Comparison of ENCODE assay signal across 15 cellular contexts in the genomic region with DNA sequence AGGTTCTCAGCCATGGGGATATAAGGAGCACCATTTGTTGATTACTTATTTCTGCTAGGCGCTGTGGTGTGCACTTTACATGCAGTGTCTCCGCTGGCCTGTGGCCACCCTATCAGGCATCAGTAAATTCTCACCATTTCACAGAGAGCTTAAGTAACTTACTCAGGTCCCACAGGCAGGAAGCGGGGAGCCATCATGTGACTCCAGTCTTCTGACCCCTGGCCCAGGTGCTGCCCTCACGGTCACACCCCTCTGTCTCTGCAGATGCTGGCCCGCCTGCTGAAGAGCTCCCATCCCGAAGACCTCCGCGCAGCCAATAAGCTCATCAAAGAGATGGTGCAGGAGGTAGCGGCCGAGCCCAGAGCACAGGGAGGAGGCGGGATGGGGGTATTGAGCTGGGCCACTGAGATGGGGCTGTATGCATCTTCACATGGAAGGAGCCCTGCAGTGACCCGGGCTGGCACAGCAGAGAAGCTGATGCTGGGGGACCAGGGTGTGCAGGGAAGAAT. TPM values are rescaled to one million over a fixed set of nuclear protein-coding genes. Genes with fewer than 3 reads are reported as not detected.
DNase-seq lines count a peak whose midpoint lies in the region; ATAC-seq and TF ChIP-seq lines count a peak whose summit lies in the region.
"Had no signal": no experiment of that assay in that cellular context is flagged by ENCODE, and none has a peak within 500 bp of the region (broad histone marks: within the 10 kb centered on the region; RNA-seq: fewer than 3 reads in every experiment).

No MANE protein-coding gene starts in this region.

- H3K36me3 ChIP-seq in BE2C (peaks cover 19% of the 10 kb centered on the region), spleen (peaks cover 0 to 97% (median 52%) of the 10 kb centered on the region in 6 donors)

- 85 to 92% (median 89%) methylated on average over 12 of the region's 12 CpGs for WGBS in spleen, 5 donors

- no peak for ATAC-seq in memory B cell (ENCODE audit: low read depth)
- ATAC-seq: HCT116 had no signal

- peak; percentile 8 for DNase-seq in BE2C
- DNase-seq in memory B cell (ENCODE audit: low spot score in 2 of 2): no peak
- peak; percentile 78 for DNase-seq in spleen
- DNase-seq in NCI-H128 (lab: John Stamatoyannopoulos, UW; ENCODE audit: unreplicated experiment): no peak
- DNase-seq in inferior parietal cortex (ENCODE audit: extremely low spot score): no peak
- no peak for DNase-seq in activated naive CD4-positive, alpha-beta T cell treated with anti-CD3 and anti-CD28 coated beads, Interleukin-2, amount 10 ng/mL, durations not matched to agents 7 days and 5 days
- DNase-seq: ACHN; CD4-positive, CD25-positive, alpha-beta regulatory T cell; DMS53; GF-D8; GM23248 had no signal

- H3K36me3 Mint-ChIP-seq in IgD-negative memory B cell: peaks cover 11% of the 10 kb centered on the region
- peaks cover 15% of the 10 kb centered on the region for H3K36me3 Mint-ChIP-seq in memory B cell
- peaks cover 34% of the 10 kb centered on the region for H3K36me3 Mint-ChIP-seq in activated naive CD4-positive, alpha-beta T cell treated with anti-CD3 and anti-CD28 coated beads, Interleukin-2, amount 10 ng/mL, durations not matched to agents 7 days and 5 days

- no peak overlapping the region for H3K4me3 ChIP-seq in BE2C (ENCODE audit: low read depth, low read length)
- H3K4me3 ChIP-seq in spleen: no peak overlapping the region
- H3K4me3 ChIP-seq: GM23248 had no signal

- no peaks in the 10 kb centered on the region for H3K9me3 Mint-ChIP-seq in IgD-negative memory B cell
- H3K9me3 Mint-ChIP-seq in memory B cell: no peaks in the 10 kb centered on the region
- no peaks in the 10 kb centered on the region for H3K9me3 Mint-ChIP-seq in activated naive CD4-positive, alpha-beta T cell treated with anti-CD3 and anti-CD28 coated beads, Interleukin-2, amount 10 ng/mL, durations not matched to agents 7 days and 5 days
- H3K9me3 Mint-ChIP-seq: CD4-positive, CD25-positive, alpha-beta regulatory T cell had no signal

- intact Hi-C loops in spleen (cut with DNase I; ENCODE audit: low total_unique reads): loop anchor here (5.0 kb wide), 1 partner anchor 61 kb away; no protein-coding TSS in a partner anchor

- CTCF ChIA-PET in activated naive CD4-positive, alpha-beta T cell treated with anti-CD3 and anti-CD28 coated beads, Interleukin-2, amount 10 ng/mL, durations not matched to agents 7 days and 5 days (lab: Charles Lee): interaction anchor here (1.1 to 28.2 kb wide), 5 partner anchors 13 to 55 kb away, joined by 3 to 506 read pairs (median 4); a partner anchor contains a TSS

- H3K27ac Mint-ChIP-seq in IgD-negative memory B cell: peak overlapping the region; percentile 10 to 83 (median 46)
- no peak overlapping the region for H3K27ac Mint-ChIP-seq in memory B cell
- H3K27ac Mint-ChIP-seq in activated naive CD4-positive, alpha-beta T cell treated with anti-CD3 and anti-CD28 coated beads, Interleukin-2, amount 10 ng/mL, durations not matched to agents 7 days and 5 days: no peak overlapping the region
- H3K27ac Mint-ChIP-seq: CD4-positive, CD25-positive, alpha-beta regulatory T cell had no signal

- H3K4me1 Mint-ChIP-seq in IgD-negative memory B cell: peaks cover 23 to 30% (median 25%) of the 10 kb centered on the region in 3 donors
- H3K4me1 Mint-ChIP-seq in memory B cell: peaks cover 39% of the 10 kb centered on the region
- peaks cover 23% of the 10 kb centered on the region for H3K4me1 Mint-ChIP-seq in activated naive CD4-positive, alpha-beta T cell treated with anti-CD3 and anti-CD28 coated beads, Interleukin-2, amount 10 ng/mL, durations not matched to agents 7 days and 5 days

- H3K27me3 ChIP-seq in BE2C (no peaks in the 10 kb centered on the region), spleen (replicated peaks in 1 of 7) (no peaks in the 10 kb centered on the region)

- H3K27ac ChIP-seq in spleen: peak overlapping the region in 3 of 8 donors; percentile 7 to 54 (median 36)
- H3K27ac ChIP-seq: GM23248 had no signal

- H3K9me3 ChIP-seq in BE2C (no peaks in the 10 kb centered on the region), spleen (no peaks in the 10 kb centered on the region)

- no peak for TF ChIP-seq POLR2A in spleen (IDR thresholded peaks at IDR 0.05)

- TF ChIP-seq CTCF in BE2C (IDR thresholded peaks at IDR 0.05; ENCODE audit: low read depth, low read length) (no peak), spleen (IDR thresholded peaks at IDR 0.05 in 8 of 11, conservative IDR thresholded peaks at IDR 0.05 in 3 of 11) (no peak)

- H3K4me1 ChIP-seq in BE2C (peaks cover 4% of the 10 kb centered on the region), spleen (peaks cover 19 to 59% (median 30%) of the 10 kb centered on the region in 6 donors)

- H3K4me3 Mint-ChIP-seq in IgD-negative memory B cell: peak overlapping the region in 2 of 4 donors; percentile 24 to 74
- peak overlapping the region; percentile 14 for H3K4me3 Mint-ChIP-seq in memory B cell
- H3K4me3 Mint-ChIP-seq in activated naive CD4-positive, alpha-beta T cell treated with anti-CD3 and anti-CD28 coated beads, Interleukin-2, amount 10 ng/mL, durations not matched to agents 7 days and 5 days: no peak overlapping the region

- peaks cover 2% of the 10 kb centered on the region for H3K27me3 Mint-ChIP-seq in IgD-negative memory B cell
- no peaks in the 10 kb centered on the region for H3K27me3 Mint-ChIP-seq in memory B cell
- H3K27me3 Mint-ChIP-seq in activated naive CD4-positive, alpha-beta T cell treated with anti-CD3 and anti-CD28 coated beads, Interleukin-2, amount 10 ng/mL, durations not matched to agents 7 days and 5 days: no peaks in the 10 kb centered on the region
- H3K27me3 Mint-ChIP-seq: CD4-positive, CD25-positive, alpha-beta regulatory T cell had no signal

RNA-seq across cellular contexts. Expression of a gene that starts 12.8 kb away (rescaled TPM):
- 131 TPM for polyA plus RNA-seq in BE2C (2012; ENCODE audit: insufficient read depth, insufficient read length, low read depth)
- polyA plus RNA-seq in IgD-negative memory B cell: 31.3 TPM
- 100 to 1,000 TPM in 1 of 7 donors, 10 to 100 TPM in 6; 67.6 to 115 (median 82.6) TPM for total RNA-seq in spleen
- polyA plus RNA-seq in spleen: 100 to 1,000 TPM in 2 of 3 donors, 10 to 100 TPM in 1; 43.4 to 134 (median 121) TPM

RNA-seq across cellular contexts. Expression of a gene that starts 18.1 kb away (rescaled TPM):
- polyA plus RNA-seq in BE2C (2012; ENCODE audit: insufficient read depth, insufficient read length, low read depth): 28.4 TPM
- polyA plus RNA-seq in IgD-negative memory B cell: 14.7 TPM
- 10 to 100 TPM; 38.0 to 78.9 (median 61.2) TPM for total RNA-seq in spleen
- polyA plus RNA-seq in spleen: 10 to 100 TPM; 17.7 to 51.7 (median 35.2) TPM
- total RNA-seq: A172 had no signal

RNA-seq across cellular contexts. Expression of a gene that starts 37.1 kb away (rescaled TPM):
- polyA plus RNA-seq in BE2C (2012; ENCODE audit: insufficient read depth, insufficient read length, low read depth): 229 TPM
- polyA plus RNA-seq in IgD-negative memory B cell (2.4 TPM), spleen (10 to 100 TPM; 14.7 to 26.6 (median 15.4) TPM)
- 10 to 100 TPM in 5 of 7 donors, 1 to 10 TPM in 2; 9.3 to 17.8 (median 11.2) TPM for total RNA-seq in spleen

RNA-seq across cellular contexts. Expression of a gene that starts 41.5 kb away (rescaled TPM):
- polyA plus RNA-seq in BE2C (2012; ENCODE audit: insufficient read depth, insufficient read length, low read depth): not detected
- polyA plus RNA-seq in IgD-negative memory B cell (0.63 TPM), spleen (10 to 100 TPM; 21.1 to 41.8 (median 25.5) TPM)
- total RNA-seq in spleen: 10 to 100 TPM in 5 of 7 donors, 1 to 10 TPM in 1, not detected in 1; 3.9 to 22.8 (median 12.8) TPM
- total RNA-seq: A172; CD4-positive, CD25-positive, alpha-beta regulatory T cell; GM23248 had no signal
- polyA plus RNA-seq: BJ had no signal

RNA-seq across cellular contexts. Expression of a gene that starts 54.0 kb away (rescaled TPM):
- polyA plus RNA-seq in BE2C (2012; ENCODE audit: insufficient read depth, insufficient read length, low read depth): 282 TPM
- polyA plus RNA-seq in IgD-negative memory B cell (314 TPM), spleen (100 to 1,000 TPM; 371 to 519 (median 445) TPM)
- 100 to 1,000 TPM; 158 to 544 (median 389) TPM for total RNA-seq in spleen

Comparison
In these comparisons a context has a peak if more than half of its experiments do, and no peak if none do; other contexts are left out.
1. DNase-seq: peak in BE2C (single experiment) and spleen (single experiment); none in memory B cell (0 of 2), NCI-H128 (single experiment), inferior parietal cortex (single experiment) and activated naive CD4-positive, alpha-beta T cell treated with anti-CD3 and anti-CD28 coated beads, Interleukin-2, amount 10 ng/mL, durations not matched to agents 7 days and 5 days (single experiment).
2. H3K27ac Mint-ChIP-seq: peak in IgD-negative memory B cell (3 of 3); none in memory B cell (single experiment) and activated naive CD4-positive, alpha-beta T cell treated with anti-CD3 and anti-CD28 coated beads, Interleukin-2, amount 10 ng/mL, durations not matched to agents 7 days and 5 days (single experiment).